In genomic region chr3:73255609-73256029, GRCh38 we compare ENCODE assay signal across 11 cellular contexts.
DNase-seq lines count a peak whose midpoint lies in the region; ATAC-seq and TF ChIP-seq lines count a peak whose summit lies in the region.
"Had no signal": no experiment of that assay in that cellular context is flagged by ENCODE, and none has a peak within 500 bp of the region (broad histone marks: within the 10 kb centered on the region; RNA-seq: fewer than 3 reads in every experiment).

No MANE protein-coding gene starts in this region.

- no peak overlapping the region for H3K4me3 ChIP-seq in AG10803 (ENCODE audit: low read length)
- H3K4me3 ChIP-seq: GM23338 had no signal

- no peaks in the 10 kb centered on the region for H3K4me1 ChIP-seq in foreskin keratinocyte

- POLR2A ChIA-PET in RWPE1 (lab: Yijun Ruan, JAX; ENCODE audit: low non-redundant PET) = no interaction called here

- H3K27me3 ChIP-seq in foreskin keratinocyte = no peaks in the 10 kb centered on the region

- CTCF ChIA-PET in RWPE1 (lab: Yijun Ruan, JAX) = no interaction called here

- peak; percentile 77 for DNase-seq in AG10803 (ENCODE audit: low read depth)
- DNase-seq in HuH-7 (ENCODE audit: low spot score) = peak; percentile 2
- DNase-seq in RWPE1 (ENCODE audit: low spot score) = peak; percentile 49
- peak; percentile 86 to 93 for DNase-seq in foreskin keratinocyte
- DNase-seq in SK-N-DZ (ENCODE audit: low spot score) = no peak
- no peak for DNase-seq in NAMALWA (ENCODE audit: low spot score)
- DNase-seq in GF-D8 (lab: John Stamatoyannopoulos, UW) = no peak
- DNase-seq: DND-41; stimulated activated CD8-positive, alpha-beta memory T cell treated with anti-CD3 and anti-CD28 coated beads, Interleukin-4, amount 100 ng/mL, for 48 hours had no signal

- H3K27ac ChIP-seq in RWPE1 (no peak overlapping the region), foreskin keratinocyte (no peak overlapping the region)

- TF ChIP-seq CTCF in AG10803 (conservative IDR thresholded peaks at IDR 0.05; ENCODE audit: low read length) (no peak), RWPE1 (conservative IDR thresholded peaks at IDR 0.05; ENCODE audit: low read depth) (no peak), foreskin keratinocyte (conservative IDR thresholded peaks at IDR 0.05) (no peak)

- ATAC-seq in foreskin keratinocyte (peak; percentile 97), HG02840 (IDR thresholded peaks at IDR 0.05; ENCODE audit: low FRiP score, unreplicated experiment) (no peak)
- ATAC-seq: GM23338 had no signal

Comparison
In these comparisons a context has a peak if more than half of its experiments do, and no peak if none do; other contexts are left out.
1. DNase-seq: peak in AG10803 (single experiment), HuH-7 (single experiment), RWPE1 (single experiment) and foreskin keratinocyte (2 of 2); none in SK-N-DZ (single experiment), NAMALWA (single experiment) and GF-D8 (single experiment).